Comparison of ENCODE assay signal across 8 cellular contexts in the genomic region with DNA sequence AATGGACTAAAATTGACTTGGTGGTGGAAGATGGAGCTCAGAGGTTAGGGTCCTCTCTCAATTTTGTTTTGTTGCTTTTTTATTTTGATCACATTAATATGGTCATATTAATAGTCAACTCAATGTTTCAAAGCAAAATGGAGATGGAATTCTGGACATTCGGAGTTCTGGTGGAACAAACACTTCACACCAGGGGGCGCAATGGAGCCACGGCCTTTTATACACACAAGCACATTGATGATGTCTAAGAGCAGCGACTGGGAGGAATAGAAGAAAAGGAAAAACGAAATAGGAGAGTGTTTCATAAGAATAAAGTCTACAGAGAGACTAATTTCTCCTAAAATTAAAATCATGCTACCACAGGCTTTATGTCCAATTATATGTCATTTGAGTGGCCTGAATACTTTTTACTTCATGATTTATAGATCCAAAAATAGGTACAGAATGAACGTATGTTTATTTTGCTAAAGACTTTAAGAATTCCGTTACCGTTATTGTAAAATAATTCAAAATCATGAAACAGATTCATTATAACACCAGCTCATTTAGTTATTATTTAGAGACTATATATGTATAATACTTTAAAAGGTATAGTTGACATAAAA.
DNase-seq lines count a peak whose midpoint lies in the region; ATAC-seq, FAIRE-seq and TF ChIP-seq lines count a peak whose summit lies in the region.

No MANE protein-coding gene starts in this region.

- no peak overlapping the region for H3K27ac Mint-ChIP-seq in WTC11

- TF ChIP-seq CTCF in WTC11 (IDR thresholded peaks at IDR 0.05) (peak; percentile 82), lung (IDR thresholded peaks at IDR 0.05; ENCODE audit: control extremely low read depth, extremely low read depth) (peak; percentile 46)

- DNase-seq in Right ventricle myocardium inferior (ENCODE audit: missing footprints) (peak; percentile 82), cardiac septum (ENCODE audit: low spot score) (no peak), NCI-H2196 (lab: John Stamatoyannopoulos, UW; ENCODE audit: unreplicated experiment) (peak; percentile 57), WTC11 (ENCODE audit: low spot score) (peak; percentile 78), lung (ENCODE audit: low spot score) (peak; percentile 68)
- DNase-seq in stimulated activated CD8-positive, alpha-beta memory T cell treated with anti-CD3 and anti-CD28 coated beads, Interleukin-15, amount 100 ng/mL, for 48 hours (ENCODE audit: low read depth in 2 of 2): peak; percentile 26 to 28

- CTCF ChIA-PET in WTC11 (lab: Charles Lee): interaction anchor here (1.0 kb wide), 1 partner anchor 35 kb away, joined by 3 read pairs; no protein-coding TSS in a partner anchor

- no peaks in the 10 kb centered on the region for H3K9me3 ChIP-seq in lung (ENCODE audit: control insufficient read depth in 2 of 2, insufficient read depth in 1 of 2, low read length in 1 of 2)

- H3K27me3 ChIP-seq in lung (ENCODE audit: control insufficient read depth, insufficient read depth): no peaks in the 10 kb centered on the region

- H3K9me3 Mint-ChIP-seq in WTC11: no peaks in the 10 kb centered on the region

- intact Hi-C loops in Right ventricle myocardium inferior (cut with DNase I) (no loop called here), cardiac septum (cut with DNase I) (no loop called here)

- POLR2A ChIA-PET in WTC11 (lab: Charles Lee): interaction anchor here (0.7 kb wide), 1 partner anchor 475 kb away, joined by 3 read pairs; no protein-coding TSS in a partner anchor

- no peak overlapping the region for H3K4me3 Mint-ChIP-seq in WTC11

- peak; percentile 31 for FAIRE-seq in colon (lab: Jason Lieb, UNC)

- no peak overlapping the region for H3K4me3 ChIP-seq in lung

- no peaks in the 10 kb centered on the region for H3K36me3 Mint-ChIP-seq in WTC11

- H3K4me1 Mint-ChIP-seq in WTC11: peaks cover 11% of the 10 kb centered on the region

- H3K27me3 Mint-ChIP-seq in WTC11 (ENCODE audit: low read depth): no peaks in the 10 kb centered on the region; the same call in 1 of the 2 replicates

- ATAC-seq in Right ventricle myocardium inferior (peak; percentile 31), HG03025 (IDR thresholded peaks at IDR 0.05; ENCODE audit: low FRiP score, unreplicated experiment) (peak; percentile 67), WTC11 (peak; percentile 70), lung (ENCODE audit: insufficient read depth, low FRiP score) (no peak)

- no peak overlapping the region for H3K27ac ChIP-seq in lung (ENCODE audit: low read depth in 1 of 2, low read length in 1 of 2)

- 32 to 37% methylated on average over 8 of the region's 8 CpGs for WGBS in lung, 2 donors

- H3K36me3 ChIP-seq in lung (ENCODE audit: control insufficient read depth in 2 of 2, insufficient read depth in 2 of 2, low read length in 2 of 2): no peaks in the 10 kb centered on the region

- no peaks in the 10 kb centered on the region for H3K4me1 ChIP-seq in lung (ENCODE audit: control insufficient read depth in 2 of 2, insufficient read depth in 2 of 2, low read length in 2 of 2)

TF ChIP-seq in WTC11, 78 proteins besides CTCF, POLR2A, EP300 and RAD21:
- TF ChIP-seq ZNF416 (CRISPR knock-in tag; IDR thresholded peaks at IDR 0.05) (no peak), NFYB (CRISPR knock-in tag; conservative IDR thresholded peaks at IDR 0.05; ENCODE audit: low read depth) (no peak), NR2C2 (CRISPR knock-in tag; IDR thresholded peaks at IDR 0.05) (no peak), EMX1 (CRISPR knock-in tag; IDR thresholded peaks at IDR 0.05) (no peak), ZNF219 (CRISPR knock-in tag; IDR thresholded peaks at IDR 0.05; ENCODE audit: borderline replicate concordance) (no peak), OVOL2 (CRISPR knock-in tag; IDR thresholded peaks at IDR 0.05; ENCODE audit: borderline replicate concordance) (no peak), ZMAT4 (CRISPR knock-in tag; IDR thresholded peaks at IDR 0.05) (no peak), JUN (CRISPR knock-in tag; IDR thresholded peaks at IDR 0.05) (no peak), PRDM15 (CRISPR knock-in tag; IDR thresholded peaks at IDR 0.05) (no peak), SP1 (CRISPR knock-in tag; conservative IDR thresholded peaks at IDR 0.05) (no peak)
- TF ChIP-seq, protein P1, sequence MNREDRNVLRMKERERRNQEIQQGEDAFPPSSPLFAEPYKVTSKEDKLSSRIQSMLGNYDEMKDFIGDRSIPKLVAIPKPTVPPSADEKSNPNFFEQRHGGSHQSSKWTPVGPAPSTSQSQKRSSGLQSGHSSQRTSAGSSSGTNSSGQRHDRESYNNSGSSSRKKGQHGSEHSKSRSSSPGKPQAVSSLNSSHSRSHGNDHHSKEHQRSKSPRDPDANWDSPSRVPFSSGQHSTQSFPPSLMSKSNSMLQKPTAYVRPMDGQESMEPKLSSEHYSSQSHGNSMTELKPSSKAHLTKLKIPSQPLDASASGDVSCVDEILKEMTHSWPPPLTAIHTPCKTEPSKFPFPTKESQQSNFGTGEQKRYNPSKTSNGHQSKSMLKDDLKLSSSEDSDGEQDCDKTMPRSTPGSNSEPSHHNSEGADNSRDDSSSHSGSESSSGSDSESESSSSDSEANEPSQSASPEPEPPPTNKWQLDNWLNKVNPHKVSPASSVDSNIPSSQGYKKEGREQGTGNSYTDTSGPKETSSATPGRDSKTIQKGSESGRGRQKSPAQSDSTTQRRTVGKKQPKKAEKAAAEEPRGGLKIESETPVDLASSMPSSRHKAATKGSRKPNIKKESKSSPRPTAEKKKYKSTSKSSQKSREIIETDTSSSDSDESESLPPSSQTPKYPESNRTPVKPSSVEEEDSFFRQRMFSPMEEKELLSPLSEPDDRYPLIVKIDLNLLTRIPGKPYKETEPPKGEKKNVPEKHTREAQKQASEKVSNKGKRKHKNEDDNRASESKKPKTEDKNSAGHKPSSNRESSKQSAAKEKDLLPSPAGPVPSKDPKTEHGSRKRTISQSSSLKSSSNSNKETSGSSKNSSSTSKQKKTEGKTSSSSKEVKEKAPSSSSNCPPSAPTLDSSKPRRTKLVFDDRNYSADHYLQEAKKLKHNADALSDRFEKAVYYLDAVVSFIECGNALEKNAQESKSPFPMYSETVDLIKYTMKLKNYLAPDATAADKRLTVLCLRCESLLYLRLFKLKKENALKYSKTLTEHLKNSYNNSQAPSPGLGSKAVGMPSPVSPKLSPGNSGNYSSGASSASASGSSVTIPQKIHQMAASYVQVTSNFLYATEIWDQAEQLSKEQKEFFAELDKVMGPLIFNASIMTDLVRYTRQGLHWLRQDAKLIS (CRISPR knock-in tag; IDR thresholded peaks at IDR 0.05; ENCODE audit: borderline replicate concordance): no peak
- TF ChIP-seq, protein P2, sequence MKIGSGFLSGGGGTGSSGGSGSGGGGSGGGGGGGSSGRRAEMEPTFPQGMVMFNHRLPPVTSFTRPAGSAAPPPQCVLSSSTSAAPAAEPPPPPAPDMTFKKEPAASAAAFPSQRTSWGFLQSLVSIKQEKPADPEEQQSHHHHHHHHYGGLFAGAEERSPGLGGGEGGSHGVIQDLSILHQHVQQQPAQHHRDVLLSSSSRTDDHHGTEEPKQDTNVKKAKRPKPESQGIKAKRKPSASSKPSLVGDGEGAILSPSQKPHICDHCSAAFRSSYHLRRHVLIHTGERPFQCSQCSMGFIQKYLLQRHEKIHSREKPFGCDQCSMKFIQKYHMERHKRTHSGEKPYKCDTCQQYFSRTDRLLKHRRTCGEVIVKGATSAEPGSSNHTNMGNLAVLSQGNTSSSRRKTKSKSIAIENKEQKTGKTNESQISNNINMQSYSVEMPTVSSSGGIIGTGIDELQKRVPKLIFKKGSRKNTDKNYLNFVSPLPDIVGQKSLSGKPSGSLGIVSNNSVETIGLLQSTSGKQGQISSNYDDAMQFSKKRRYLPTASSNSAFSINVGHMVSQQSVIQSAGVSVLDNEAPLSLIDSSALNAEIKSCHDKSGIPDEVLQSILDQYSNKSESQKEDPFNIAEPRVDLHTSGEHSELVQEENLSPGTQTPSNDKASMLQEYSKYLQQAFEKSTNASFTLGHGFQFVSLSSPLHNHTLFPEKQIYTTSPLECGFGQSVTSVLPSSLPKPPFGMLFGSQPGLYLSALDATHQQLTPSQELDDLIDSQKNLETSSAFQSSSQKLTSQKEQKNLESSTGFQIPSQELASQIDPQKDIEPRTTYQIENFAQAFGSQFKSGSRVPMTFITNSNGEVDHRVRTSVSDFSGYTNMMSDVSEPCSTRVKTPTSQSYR (CRISPR knock-in tag; IDR thresholded peaks at IDR 0.05): no peak
